In genomic region chr10:79984851-79985250, GRCh38 we compare ENCODE assay signal across 11 cellular contexts. TPM values are rescaled to one million over a fixed set of nuclear protein-coding genes. Genes with fewer than 3 reads are reported as not detected.
DNase-seq lines count a peak whose midpoint lies in the region; ATAC-seq and TF ChIP-seq lines count a peak whose summit lies in the region.
"Had no signal": no experiment of that assay in that cellular context is flagged by ENCODE, and none has a peak within 500 bp of the region (broad histone marks: within the 10 kb centered on the region; RNA-seq: fewer than 3 reads in every experiment).

No MANE protein-coding gene starts in this region.

- H3K79me2 ChIP-seq in HCT116 (ENCODE audit: insufficient read depth, low read length): no peaks in the 10 kb centered on the region
- H3K79me2 ChIP-seq in PC-9 (ENCODE audit: low read depth): no peaks in the 10 kb centered on the region
- H3K79me2 ChIP-seq in trophoblast cell (ENCODE audit: control insufficient read depth, insufficient read depth, low read length, poor library complexity): peaks cover 3% of the 10 kb centered on the region

- peaks cover 5% of the 10 kb centered on the region for H3K79me1 ChIP-seq in trophoblast cell (ENCODE audit: low read length)

- H3K9ac ChIP-seq in HCT116 (ENCODE audit: low read length) (no peak overlapping the region), trophoblast cell (ENCODE audit: low read length) (no peak overlapping the region)

- H2AFZ ChIP-seq in HCT116 (ENCODE audit: low read depth, low read length, poor library complexity, severe bottlenecking) (peak overlapping the region; percentile 8), PC-9 (no peak overlapping the region), trophoblast cell (ENCODE audit: insufficient read depth, low read length, poor library complexity) (no peak overlapping the region)

- no CpG with 5 or more reads among the region's 9 CpGs for WGBS in trophoblast cell (ENCODE audit: extremely low coverage, insufficient coverage, insufficient read length)

- ATAC-seq in GM18520 (IDR thresholded peaks at IDR 0.05; ENCODE audit: unreplicated experiment): peak; percentile 98
- ATAC-seq in HCT116: peak; percentile 68
- no peak for ATAC-seq in HG03196 (IDR thresholded peaks at IDR 0.05; ENCODE audit: unreplicated experiment)
- no peak for ATAC-seq in HG03460 (IDR thresholded peaks at IDR 0.05; ENCODE audit: unreplicated experiment)
- ATAC-seq in HG02759 (IDR thresholded peaks at IDR 0.05; ENCODE audit: unreplicated experiment): no peak

- H3K4ac ChIP-seq in trophoblast cell (ENCODE audit: low read depth, low read length): no peak overlapping the region

- H3F3A ChIP-seq in PC-9 (ENCODE audit: insufficient read depth, low read depth): peaks cover 6% of the 10 kb centered on the region

- H3K4me1 ChIP-seq in HCT116 (ENCODE audit: control insufficient read depth in 1 of 2, insufficient read depth in 2 of 2, low read length in 2 of 2) (peaks cover 3 to 29% of the 10 kb centered on the region in 2 experiments), PC-9 (replicated peaks; ENCODE audit: insufficient read depth) (peaks cover 20% of the 10 kb centered on the region), trophoblast cell (ENCODE audit: control insufficient read depth in 1 of 2, insufficient read depth in 2 of 2, low read length in 2 of 2) (peaks cover 0 to 5% of the 10 kb centered on the region in 2 experiments)

- BruUV-seq in HCT116 (replicated peaks; lab: Mats Ljungman, UMichigan): no TSS peak
- BruUV-seq in PC-9 (replicated peaks; lab: Mats Ljungman, UMichigan): no TSS peak

- no peak overlapping the region for H4K12ac ChIP-seq in trophoblast cell (ENCODE audit: low read depth, low read length)

- POLR2A ChIA-PET in HCT116 (lab: Charles Lee): no interaction called here
- POLR2A ChIA-PET in PC-9 (lab: Charles Lee; ENCODE audit: unreplicated experiment): interaction anchor here (0.6 kb wide), 1 partner anchor 159 kb away, joined by 3 read pairs; no protein-coding TSS in a partner anchor

- CTCF ChIA-PET in HCT116 (lab: Charles Lee) (no interaction called here), PC-9 (lab: Charles Lee) (no interaction called here)

- H3K9me3 ChIP-seq in HCT116 (ENCODE audit: control insufficient read depth in 1 of 2, insufficient read depth in 1 of 2, low read depth in 1 of 2, low read length in 2 of 2): no peaks in the 10 kb centered on the region
- no peaks in the 10 kb centered on the region; the same call in 1 of the 2 replicates for H3K9me3 ChIP-seq in PC-9 (ENCODE audit: insufficient read depth, low read depth)
- H3K9me3 ChIP-seq in trophoblast cell (ENCODE audit: insufficient read depth, low read depth, low read length): no peaks in the 10 kb centered on the region

- intact Hi-C loops in HCT116 (cut with micrococcal nuclease) (no loop called here), PC-9 (cut with micrococcal nuclease; ENCODE audit: unreplicated experiment) (loop anchor here (1.0 kb wide), 1 partner anchor 45 kb away; no protein-coding TSS in a partner anchor)

- H3K4me2 ChIP-seq in HCT116 (ENCODE audit: low read length): peak overlapping the region; percentile 56
- H3K4me2 ChIP-seq in PC-9: peak overlapping the region; percentile 43
- H3K4me2 ChIP-seq in trophoblast cell (ENCODE audit: low read length): no peak overlapping the region

- DNase-seq in HCT116 (ENCODE audit: low read depth, low spot score) (peak; percentile 48), PC-9 (peak; percentile 85 to 97), trophoblast cell (peak; percentile 61 to 64), Kasumi-1 (lab: John Stamatoyannopoulos, UW) (no peak)
- DNase-seq: dermis blood vessel endothelial cell, left cardiac atrium, NCI-H2227 treated with DMSO at 0.1 percent for 48 hours had no signal

- H2BK120ac ChIP-seq in trophoblast cell (ENCODE audit: insufficient read depth, low read length, poor library complexity): no peak overlapping the region

- H3K18ac ChIP-seq in trophoblast cell (ENCODE audit: low read length): no peak overlapping the region

- no peak overlapping the region for H3K4me3 ChIP-seq in HCT116 (replicated peaks in 1 of 2; ENCODE audit: low read depth in 1 of 2, low read length in 2 of 2)
- no peak overlapping the region for H3K4me3 ChIP-seq in PC-9
- H3K4me3 ChIP-seq in trophoblast cell (ENCODE audit: low read depth, low read length): no peak overlapping the region

- TF ChIP-seq CTCF in HCT116 (IDR thresholded peaks at IDR 0.05 in 2 of 3, conservative IDR thresholded peaks at IDR 0.05 in 1 of 3; ENCODE audit: borderline replicate concordance in 1 of 3, insufficient read depth in 1 of 3, low read depth in 2 of 3, low read length in 2 of 3) (no peak), PC-9 (conservative IDR thresholded peaks at IDR 0.05) (no peak)

- no peak overlapping the region for H3K14ac ChIP-seq in trophoblast cell (ENCODE audit: low read length)

- no peak for TF ChIP-seq POLR2A in HCT116 (IDR thresholded peaks at IDR 0.05; ENCODE audit: borderline replicate concordance, extremely low read depth, insufficient read depth, insufficient read length)

- H2AK5ac ChIP-seq in trophoblast cell (ENCODE audit: low read length): no peak overlapping the region

- H3K27ac ChIP-seq in HCT116 (ENCODE audit: low read depth, low read length): no peak overlapping the region
- H3K27ac ChIP-seq in PC-9: no peak overlapping the region
- no peak overlapping the region for H3K27ac ChIP-seq in trophoblast cell (ENCODE audit: low read depth, low read length)

- TF ChIP-seq RAD21 in HCT116 (IDR thresholded peaks at IDR 0.05; ENCODE audit: low read depth): no peak

- RAD21 ChIA-PET in HCT116 (lab: Charles Lee; ENCODE audit: low non-redundant PET in 1 of 2, low total read pairs in 2 of 2, uncharacterized antibody in 2 of 2, unreplicated experiment in 2 of 2): no interaction called here

- H3K9me2 ChIP-seq in HCT116 (ENCODE audit: insufficient read depth) (no peaks in the 10 kb centered on the region), PC-9 (ENCODE audit: insufficient read depth) (no peaks in the 10 kb centered on the region)

- H3K23ac ChIP-seq in trophoblast cell (ENCODE audit: low read length): no peak overlapping the region

- H2BK12ac ChIP-seq in trophoblast cell (ENCODE audit: low read length): no peak overlapping the region

- no peaks in the 10 kb centered on the region for H4K20me1 ChIP-seq in HCT116 (ENCODE audit: insufficient read depth)
- H4K20me1 ChIP-seq in PC-9 (ENCODE audit: insufficient read depth): no peaks in the 10 kb centered on the region

- no peaks in the 10 kb centered on the region for H3K27me3 ChIP-seq in HCT116 (ENCODE audit: insufficient read depth, low read length)
- no peaks in the 10 kb centered on the region for H3K27me3 ChIP-seq in PC-9 (ENCODE audit: insufficient read depth, low read depth)
- H3K27me3 ChIP-seq in trophoblast cell (ENCODE audit: insufficient read depth, low read length): peaks cover 3% of the 10 kb centered on the region

- H3K36me3 ChIP-seq in HCT116 (ENCODE audit: control insufficient read depth in 1 of 2, insufficient read depth in 2 of 2, low read length in 2 of 2) (no peaks in the 10 kb centered on the region), PC-9 (ENCODE audit: low read depth) (no peaks in the 10 kb centered on the region), trophoblast cell (ENCODE audit: control insufficient read depth in 1 of 2, insufficient read depth in 2 of 2, low read length in 2 of 2) (no peaks in the 10 kb centered on the region)

- H4K91ac ChIP-seq in trophoblast cell (ENCODE audit: low read depth, low read length): no peak overlapping the region

- H2BK5ac ChIP-seq in trophoblast cell (ENCODE audit: low read depth, low read length, poor library complexity): no peak overlapping the region

- H4K8ac ChIP-seq in trophoblast cell (ENCODE audit: low read depth, low read length): no peak overlapping the region

TF ChIP-seq in HCT116, 20 proteins besides CTCF, POLR2A, EP300 and RAD21:
- TF ChIP-seq POLR2AphosphoS5 (IDR thresholded peaks at IDR 0.05; ENCODE audit: low read depth, low read length) (no peak), SIN3A (IDR thresholded peaks at IDR 0.05; ENCODE audit: low read depth) (no peak), SP1 (IDR thresholded peaks at IDR 0.05; ENCODE audit: low read depth) (peak; percentile 45; the same call in 1 of the 2 replicates), EGR1 (IDR thresholded peaks at IDR 0.05; ENCODE audit: low read depth) (peak; percentile 80), JUND (IDR thresholded peaks at IDR 0.05) (peak; percentile 67), YY1 (IDR thresholded peaks at IDR 0.05; ENCODE audit: extremely low read depth, insufficient replicate concordance, low read depth, low read length) (no peak), FOSL1 (IDR thresholded peaks at IDR 0.05; ENCODE audit: low read depth) (peak; percentile 60; the same call in 1 of the 2 replicates), CBX3 (IDR thresholded peaks at IDR 0.05; ENCODE audit: low read depth) (peak; percentile 68; the same call in 1 of the 2 replicates), MAX (IDR thresholded peaks at IDR 0.05) (peak; percentile 52)
TF ChIP-seq in HCT116: peak in this region for 6.

RNA-seq across cellular contexts. Expression of gene SFTPD, which starts 35.9 kb away (rescaled TPM):
- total RNA-seq in HCT116 (2021; ENCODE audit: unreplicated experiment): 0.66 TPM
- polyA plus RNA-seq in HCT116 (2012): not detected in 2 replicates
- 1.5 TPM in 1 of 2 replicates, not detected in the other for total RNA-seq in PC-9 (2021)
- polyA plus RNA-seq in trophoblast cell (2013): 0.14 and 0.19 TPM in 2 replicates
- total RNA-seq: dermis blood vessel endothelial cell had no signal

Comparison
In these comparisons a context has a peak if more than half of its experiments do, and no peak if none do; other contexts are left out.
1. ATAC-seq: peak in GM18520 (single experiment) and HCT116 (single experiment); none in HG03196 (single experiment), HG03460 (single experiment) and HG02759 (single experiment).
2. DNase-seq: peak in HCT116 (single experiment), PC-9 (2 of 2) and trophoblast cell (2 of 2); none in Kasumi-1 (0 of 2).